ENCODE assay signal across 1 cellular context in genomic region chr7:157670490-157671357, GRCh38.
TF ChIP-seq lines count a peak whose summit lies in the region.

No MANE protein-coding gene starts in this region.

TF ChIP-seq in HEK293, 187 proteins besides CTCF, POLR2A, EP300 and RAD21 (continued from another document):
- TF ChIP-seq ZNF600 (tag by site-specific recombination; IDR thresholded peaks at IDR 0.05) (0 out of 2 replicates have a peak, but pooled peaks have one; percentile 23), ZNF623 (tag by site-specific recombination; IDR thresholded peaks at IDR 0.05) (no peak), TRIM28 (IDR thresholded peaks at IDR 0.05; ENCODE audit: borderline replicate concordance, low read length) (peak; percentile 80; the same call in 1 of the 2 replicates), IKZF3 (tag by site-specific recombination; IDR thresholded peaks at IDR 0.05) (no peak), ZNF473 (tag by site-specific recombination; IDR thresholded peaks at IDR 0.05) (no peak), GLIS1 (tag by site-specific recombination; IDR thresholded peaks at IDR 0.05) (peak; percentile 49), PRDM10 (tag by site-specific recombination; IDR thresholded peaks at IDR 0.05) (0 out of 2 replicates have a peak, but pooled peaks have one; percentile 13), KLF1 (tag by site-specific recombination; IDR thresholded peaks at IDR 0.05) (no peak), ZNF513 (tag by site-specific recombination; IDR thresholded peaks at IDR 0.05) (no peak)
TF ChIP-seq in HEK293: peak in this region for 5.
